1 cellular context compared by ENCODE assay signal in the genomic region with DNA sequence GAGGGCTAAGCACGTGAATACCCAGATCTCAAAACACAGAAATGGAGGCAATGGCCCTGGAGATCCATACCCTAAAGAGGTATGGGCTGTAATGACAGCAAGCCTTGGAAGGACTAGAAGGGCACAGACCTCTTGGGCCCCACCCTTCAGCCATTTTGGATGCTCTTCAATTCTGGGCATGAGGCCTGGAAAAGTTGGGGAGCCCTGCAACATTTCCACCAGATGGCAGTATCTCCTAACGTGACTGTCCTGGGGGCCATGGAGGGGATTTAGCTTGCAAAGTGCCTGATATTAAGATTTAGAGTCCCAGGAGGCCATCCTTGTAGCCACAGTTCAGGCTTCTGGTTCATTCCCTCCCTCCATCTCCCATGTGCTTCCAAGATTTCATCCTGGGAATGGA.
TF ChIP-seq lines count a peak whose summit lies in the region.

No MANE protein-coding gene starts in this region.

TF ChIP-seq in SK-N-SH treated with all-trans-retinoic acid at 6 μM for 48 hours, 23 proteins besides CTCF, POLR2A, EP300 and RAD21 (continued from another document):
- TF ChIP-seq, protein P1, sequence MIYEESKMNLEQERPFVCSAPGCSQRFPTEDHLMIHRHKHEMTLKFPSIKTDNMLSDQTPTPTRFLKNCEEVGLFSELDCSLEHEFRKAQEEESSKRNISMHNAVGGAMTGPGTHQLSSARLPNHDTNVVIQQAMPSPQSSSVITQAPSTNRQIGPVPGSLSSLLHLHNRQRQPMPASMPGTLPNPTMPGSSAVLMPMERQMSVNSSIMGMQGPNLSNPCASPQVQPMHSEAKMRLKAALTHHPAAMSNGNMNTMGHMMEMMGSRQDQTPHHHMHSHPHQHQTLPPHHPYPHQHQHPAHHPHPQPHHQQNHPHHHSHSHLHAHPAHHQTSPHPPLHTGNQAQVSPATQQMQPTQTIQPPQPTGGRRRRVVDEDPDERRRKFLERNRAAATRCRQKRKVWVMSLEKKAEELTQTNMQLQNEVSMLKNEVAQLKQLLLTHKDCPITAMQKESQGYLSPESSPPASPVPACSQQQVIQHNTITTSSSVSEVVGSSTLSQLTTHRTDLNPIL (CRISPR knock-in tag; IDR thresholded peaks at IDR 0.05; ENCODE audit: low read depth), result no peak
- no peak for TF ChIP-seq CSDC2 (CRISPR knock-in tag; IDR thresholded peaks at IDR 0.05)
